Comparison of ENCODE assay signal across 32 cellular contexts in genomic region chrX:119045884-119046283, GRCh38. TPM values are rescaled to one million over a fixed set of nuclear protein-coding genes. Genes with fewer than 3 reads are reported as not detected.
"Had no signal": no experiment of that assay in that cellular context is flagged by ENCODE, and none has a peak within 500 bp of the region (broad histone marks: within the 10 kb centered on the region; RNA-seq: fewer than 3 reads in every experiment).

No MANE protein-coding gene starts in this region.

- H3K9me3 Mint-ChIP-seq: activated naive CD4-positive, alpha-beta T cell treated with anti-CD3 and anti-CD28 coated beads, Interleukin-2, amount 10 ng/mL, durations not matched to agents 7 days and 5 days; effector memory CD8-positive, alpha-beta T cell; immature natural killer cell; memory B cell; naive thymus-derived CD4-positive, alpha-beta T cell; T-helper 2 cell treated with Interferon-gamma antibody and Interleukin-4, amounts not matched to agents 5 μg/mL and 100 μg/mL, for 36 hours had no signal

- H3K4me3 ChIP-seq: heart left ventricle, pancreas, prostate gland, sigmoid colon, suprapubic skin, tibial nerve had no signal

- H3K36me3 ChIP-seq: heart left ventricle, pancreas, prostate gland, sigmoid colon, suprapubic skin, tibial nerve had no signal

- H3K27me3 ChIP-seq: foreskin keratinocyte, pancreas, sigmoid colon, suprapubic skin, tibial nerve had no signal

- H3K27ac Mint-ChIP-seq: activated CD8-positive, alpha-beta memory T cell treated with anti-CD3 and anti-CD28 coated beads, Interleukin-2, amount 10 ng/mL, durations not matched to agents 7 days and 5 days; activated CD8-positive, alpha-beta T cell treated with anti-CD3 and anti-CD28 coated beads, Interleukin-2, amount 10 ng/mL, durations not matched to agents 7 days and 5 days; activated naive CD4-positive, alpha-beta T cell treated with anti-CD3 and anti-CD28 coated beads, Interleukin-2, amount 10 ng/mL, durations not matched to agents 7 days and 5 days; effector memory CD8-positive, alpha-beta T cell; immature natural killer cell; memory B cell; naive thymus-derived CD4-positive, alpha-beta T cell; T-helper 2 cell treated with Interferon-gamma antibody and Interleukin-4, amounts not matched to agents 5 μg/mL and 100 μg/mL, for 36 hours had no signal

- H3K4me1 Mint-ChIP-seq: activated CD8-positive, alpha-beta memory T cell treated with anti-CD3 and anti-CD28 coated beads, Interleukin-2, amount 10 ng/mL, durations not matched to agents 7 days and 5 days; activated naive CD4-positive, alpha-beta T cell treated with anti-CD3 and anti-CD28 coated beads, Interleukin-2, amount 10 ng/mL, durations not matched to agents 7 days and 5 days; immature natural killer cell; naive thymus-derived CD4-positive, alpha-beta T cell had no signal

- ATAC-seq: activated CD8-positive, alpha-beta memory T cell treated with anti-CD3 and anti-CD28 coated beads, Interleukin-2, amount 10 ng/mL, durations not matched to agents 7 days and 5 days; activated CD8-positive, alpha-beta T cell treated with anti-CD3 and anti-CD28 coated beads, Interleukin-2, amount 10 ng/mL, durations not matched to agents 7 days and 5 days; effector memory CD8-positive, alpha-beta T cell; esophagus mucosa; foreskin keratinocyte; heart left ventricle; naive thymus-derived CD4-positive, alpha-beta T cell; pancreas had no signal

- DNase-seq: activated CD4-positive, alpha-beta T cell treated with anti-CD3 and anti-CD28 coated beads for 4 hours; activated CD4-positive, CD25-positive, alpha-beta regulatory T cell; activated CD8-positive, alpha-beta memory T cell treated with anti-CD3 and anti-CD28 coated beads, Interleukin-2, amount 10 ng/mL, durations not matched to agents 7 days and 5 days; activated CD8-positive, alpha-beta T cell treated with anti-CD3 and anti-CD28 coated beads, Interleukin-2, amount 10 ng/mL, durations not matched to agents 7 days and 5 days; activated effector memory CD4-positive, alpha-beta T cell treated with anti-CD3 and anti-CD28 coated beads, Interleukin-2, amount 50 U/mL, for 16 hours; activated naive CD4-positive, alpha-beta T cell treated with anti-CD3 and anti-CD28 coated beads, Interleukin-2, amount 10 ng/mL, durations not matched to agents 7 days and 5 days; amniotic stem cell; caudate nucleus; cortex of kidney; effector memory CD8-positive, alpha-beta T cell; foreskin keratinocyte; heart left ventricle; hypothalamus; immature natural killer cell; kidney; midbrain; naive thymus-derived CD4-positive, alpha-beta T cell; pancreas; sigmoid colon; small intestine; stimulated activated naive CD4-positive, alpha-beta T cell; T-helper 1 cell had no signal

- H3K9me3 ChIP-seq: heart left ventricle, pancreas, prostate gland, sigmoid colon, suprapubic skin, tibial nerve had no signal

- H3K4me1 ChIP-seq: foreskin keratinocyte, pancreas, prostate gland had no signal

- H3K27ac ChIP-seq: foreskin keratinocyte, heart left ventricle, pancreas, prostate gland, sigmoid colon, suprapubic skin, tibial nerve had no signal

- FAIRE-seq: kidney, small intestine had no signal

- H3K36me3 Mint-ChIP-seq: activated CD8-positive, alpha-beta memory T cell treated with anti-CD3 and anti-CD28 coated beads, Interleukin-2, amount 10 ng/mL, durations not matched to agents 7 days and 5 days; activated naive CD4-positive, alpha-beta T cell treated with anti-CD3 and anti-CD28 coated beads, Interleukin-2, amount 10 ng/mL, durations not matched to agents 7 days and 5 days; immature natural killer cell; memory B cell; naive thymus-derived CD4-positive, alpha-beta T cell had no signal

- H3K4me3 Mint-ChIP-seq: activated CD8-positive, alpha-beta memory T cell treated with anti-CD3 and anti-CD28 coated beads, Interleukin-2, amount 10 ng/mL, durations not matched to agents 7 days and 5 days; activated CD8-positive, alpha-beta T cell treated with anti-CD3 and anti-CD28 coated beads, Interleukin-2, amount 10 ng/mL, durations not matched to agents 7 days and 5 days; activated naive CD4-positive, alpha-beta T cell treated with anti-CD3 and anti-CD28 coated beads, Interleukin-2, amount 10 ng/mL, durations not matched to agents 7 days and 5 days; effector memory CD8-positive, alpha-beta T cell; immature natural killer cell; memory B cell; naive thymus-derived CD4-positive, alpha-beta T cell; T-helper 2 cell treated with Interferon-gamma antibody and Interleukin-4, amounts not matched to agents 5 μg/mL and 100 μg/mL, for 36 hours had no signal

RNA-seq across cellular contexts. Expression of gene CT47C1, which starts 26.9 kb away (rescaled TPM):
- total RNA-seq: activated CD8-positive, alpha-beta memory T cell treated with anti-CD3 and anti-CD28 coated beads, Interleukin-2, amount 10 ng/mL, durations not matched to agents 7 days and 5 days; activated CD8-positive, alpha-beta T cell treated with anti-CD3 and anti-CD28 coated beads, Interleukin-2, amount 10 ng/mL, durations not matched to agents 7 days and 5 days; chondrocyte; esophagus mucosa; foreskin keratinocyte; heart left ventricle; kidney; lower leg skin; naive thymus-derived CD4-positive, alpha-beta T cell; pancreas; sigmoid colon; suprapubic skin; tibial nerve; ureter had no signal
- polyA plus RNA-seq: foreskin keratinocyte; heart left ventricle; immature natural killer cell; naive thymus-derived CD4-positive, alpha-beta T cell; neural cell; pancreas; sigmoid colon; small intestine had no signal
